In the genomic region with DNA sequence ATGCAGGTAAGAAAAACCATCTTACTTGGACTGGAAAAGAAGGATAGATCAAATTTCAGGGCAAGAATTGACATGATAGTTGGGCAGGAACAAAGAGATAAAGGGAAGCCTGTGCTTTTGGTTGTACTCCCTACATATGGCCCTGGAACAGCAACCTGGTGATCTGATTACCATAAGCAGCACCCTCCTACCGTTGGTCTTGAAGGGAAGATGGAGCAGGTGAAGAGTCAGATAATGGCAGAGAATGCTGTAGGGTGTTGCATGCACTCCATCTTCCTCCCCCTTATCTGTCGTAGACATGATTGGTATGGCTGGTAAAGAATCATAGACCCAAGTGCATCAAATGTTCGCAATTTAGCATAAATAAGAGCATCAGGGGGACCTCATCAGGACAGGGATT, we compare ENCODE assay signal across 29 cellular contexts. TPM values are rescaled to one million over a fixed set of nuclear protein-coding genes. Genes with fewer than 3 reads are reported as not detected.
"Had no signal": no experiment of that assay in that cellular context is flagged by ENCODE, and none has a peak within 500 bp of the region (broad histone marks: within the 10 kb centered on the region; RNA-seq: fewer than 3 reads in every experiment).

No MANE protein-coding gene starts in this region.

- H3K4me3 Mint-ChIP-seq: activated CD8-positive, alpha-beta memory T cell treated with anti-CD3 and anti-CD28 coated beads, Interleukin-2, amount 10 ng/mL, durations not matched to agents 7 days and 5 days; activated naive CD4-positive, alpha-beta T cell treated with anti-CD3 and anti-CD28 coated beads, Interleukin-2, amount 50 U/mL, for 24 hours; activated T-cell treated with anti-CD3 and anti-CD28 coated beads, Interleukin-2, amount 50 U/mL, for 24 hours; activated T-helper 1 cell treated with anti-CD3 and anti-CD28 coated beads, Interleukin-12 subunit alpha, Interleukin-12 subunit beta, Interleukin-2, Interleukin-4 antibody, amounts not matched to agents 30 ng/mL and 10 ng/mL and 1 ng/mL, durations not matched to agents 14 hours and 24 hours and 36 hours had no signal

- DNase-seq: activated CD4-positive, alpha-beta T cell treated with anti-CD3 and anti-CD28 coated beads for 4 hours; activated CD4-positive, alpha-beta T cell treated with anti-CD3 and anti-CD28 coated beads, Interleukin-2, amount 50 U/mL, for 48 hours; activated CD8-positive, alpha-beta memory T cell treated with anti-CD3 and anti-CD28 coated beads, Interleukin-2, amount 10 ng/mL, durations not matched to agents 7 days and 5 days; activated effector memory CD4-positive, alpha-beta T cell treated with Interleukin-2 at 50 U/mL for 16 hours; activated naive CD4-positive, alpha-beta T cell; activated T-cell treated with anti-CD3 and anti-CD28 coated beads, Interleukin-2, amount 50 U/mL, for 24 hours; aorta; central memory CD4-positive, alpha-beta T cell; Karpas-422; NCI-H1105 treated with DMSO at 0.1 percent for 48 hours; NCI-H1436 treated with DMSO at 0.1 percent for 48 hours; NCI-H187; NCI-H2081; NCI-H345; NCI-H510A; NCI-H69; NK-92 treated with Interleukin-12 subunit alpha and Interleukin-12 subunit beta, amount 100 ng/mL, for 24 hours; OCI-M1; Right ventricle myocardium superior; RPMI8226; SW 1271 had no signal

- H3K9me3 Mint-ChIP-seq: activated T-cell treated with anti-CD3 and anti-CD28 coated beads, Interleukin-2, amount 50 U/mL, for 24 hours; activated T-helper 1 cell treated with anti-CD3 and anti-CD28 coated beads, Interleukin-12 subunit alpha, Interleukin-12 subunit beta, Interleukin-2, Interleukin-4 antibody, amounts not matched to agents 30 ng/mL and 10 ng/mL and 1 ng/mL, durations not matched to agents 14 hours and 24 hours and 36 hours had no signal

- ATAC-seq: activated CD4-positive, CD25-positive, alpha-beta regulatory T cell treated with anti-CD3 and anti-CD28 coated beads, Interleukin-2, amount 50 U/mL, for 24 hours; activated CD8-positive, alpha-beta memory T cell treated with anti-CD3 and anti-CD28 coated beads, Interleukin-2, amount 10 ng/mL, durations not matched to agents 7 days and 5 days; Panc1; SK-N-SH treated with all-trans-retinoic acid at 6 μM for 48 hours had no signal

- H3K4me1 ChIP-seq: breast epithelium, SJSA1 had no signal

- H3K4me3 ChIP-seq: breast epithelium, SJSA1 had no signal

- H3K27ac Mint-ChIP-seq: activated CD8-positive, alpha-beta memory T cell treated with anti-CD3 and anti-CD28 coated beads, Interleukin-2, amount 10 ng/mL, durations not matched to agents 7 days and 5 days; activated naive CD4-positive, alpha-beta T cell treated with anti-CD3 and anti-CD28 coated beads, Interleukin-2, amount 50 U/mL, for 24 hours; activated T-cell treated with anti-CD3 and anti-CD28 coated beads, Interleukin-2, amount 50 U/mL, for 24 hours; activated T-helper 1 cell treated with anti-CD3 and anti-CD28 coated beads, Interleukin-12 subunit alpha, Interleukin-12 subunit beta, Interleukin-2, Interleukin-4 antibody, amounts not matched to agents 30 ng/mL and 10 ng/mL and 1 ng/mL, durations not matched to agents 14 hours and 24 hours and 36 hours had no signal

- H3K9me3 ChIP-seq: breast epithelium, SJSA1 had no signal

- H3K27ac ChIP-seq: breast epithelium, SJSA1 had no signal

- H3K27me3 Mint-ChIP-seq: activated CD8-positive, alpha-beta memory T cell treated with anti-CD3 and anti-CD28 coated beads, Interleukin-2, amount 10 ng/mL, durations not matched to agents 7 days and 5 days; activated naive CD4-positive, alpha-beta T cell treated with anti-CD3 and anti-CD28 coated beads, Interleukin-2, amount 50 U/mL, for 24 hours; activated T-cell treated with anti-CD3 and anti-CD28 coated beads, Interleukin-2, amount 50 U/mL, for 24 hours had no signal

- H3K36me3 ChIP-seq: breast epithelium, SJSA1 had no signal

- H3K27me3 ChIP-seq: breast epithelium had no signal

RNA-seq across cellular contexts. Expression of gene IRGM, which starts 4.7 kb away (rescaled TPM):
- total RNA-seq: chondrocyte, Right ventricle myocardium superior, SJSA1 had no signal
- polyA plus RNA-seq: aorta had no signal
